Comparison of ENCODE assay signal across 18 cellular contexts in genomic region chr6:148438593-148438992, GRCh38.
"Had no signal": no experiment of that assay in that cellular context is flagged by ENCODE, and none has a peak within 500 bp of the region (broad histone marks: within the 10 kb centered on the region; RNA-seq: fewer than 3 reads in every experiment).

No MANE protein-coding gene starts in this region.

- H3K4me3 Mint-ChIP-seq: activated CD4-positive, alpha-beta T cell treated with anti-CD3 and anti-CD28 coated beads, Interleukin-2, amount 10 ng/mL, durations not matched to agents 24 days and 14 days; activated naive CD4-positive, alpha-beta T cell treated with anti-CD3 and anti-CD28 coated beads for 36 hours; activated T-helper 17 cell treated with anti-CD3 and anti-CD28 coated beads, Interleukin-2, amount 50 U/mL, for 72 hours; nephron; stimulated activated naive CD8-positive, alpha-beta T cell treated with anti-CD3 and anti-CD28 coated beads, Interleukin-15, Interleukin-2, amounts not matched to agents 100 ng/mL and 50 ng/mL, for 24 hours had no signal

- H3K9me3 Mint-ChIP-seq: activated CD4-positive, alpha-beta T cell treated with anti-CD3 and anti-CD28 coated beads, Interleukin-2, amount 10 ng/mL, durations not matched to agents 24 days and 14 days; activated naive CD4-positive, alpha-beta T cell treated with anti-CD3 and anti-CD28 coated beads for 36 hours; activated T-helper 17 cell treated with anti-CD3 and anti-CD28 coated beads, Interleukin-2, amount 50 U/mL, for 72 hours; nephron; stimulated activated naive CD8-positive, alpha-beta T cell treated with anti-CD3 and anti-CD28 coated beads, Interleukin-15, Interleukin-2, amounts not matched to agents 100 ng/mL and 50 ng/mL, for 24 hours had no signal

- H3K27ac Mint-ChIP-seq: activated CD4-positive, alpha-beta T cell treated with anti-CD3 and anti-CD28 coated beads, Interleukin-2, amount 10 ng/mL, durations not matched to agents 24 days and 14 days; activated naive CD4-positive, alpha-beta T cell treated with anti-CD3 and anti-CD28 coated beads for 36 hours; activated T-helper 17 cell treated with anti-CD3 and anti-CD28 coated beads, Interleukin-2, amount 50 U/mL, for 72 hours; nephron; stimulated activated naive CD8-positive, alpha-beta T cell treated with anti-CD3 and anti-CD28 coated beads, Interleukin-15, Interleukin-2, amounts not matched to agents 100 ng/mL and 50 ng/mL, for 24 hours had no signal

- ATAC-seq: activated T-helper 17 cell treated with anti-CD3 and anti-CD28 coated beads, Interleukin-2, amount 50 U/mL, for 72 hours; lower lobe of right lung; mucosa of descending colon had no signal

- H3K27ac ChIP-seq: lower lobe of right lung, sigmoid colon, testis, WERI-Rb-1 had no signal

- H3K36me3 ChIP-seq: lower lobe of right lung, sigmoid colon had no signal

- DNase-seq: activated CD4-positive, alpha-beta T cell treated with anti-CD3 and anti-CD28 coated beads, Interleukin-2, amount 10 ng/mL, durations not matched to agents 24 days and 14 days; activated naive CD4-positive, alpha-beta T cell treated with anti-CD3 and anti-CD28 coated beads for 36 hours; activated T-cell treated with anti-CD3 and anti-CD28 coated beads for 4 hours; central memory CD4-positive, alpha-beta T cell; cortex of kidney; effector CD8-positive, alpha-beta T cell; left cardiac atrium; lower lobe of right lung; mucosa of descending colon; sigmoid colon; stimulated activated CD4-positive, alpha-beta T cell treated with anti-CD3 and anti-CD28 coated beads, Interleukin-4, amount 100 ng/mL, for 1 hour; stimulated activated CD8-positive, alpha-beta memory T cell treated with anti-CD3 and anti-CD28 coated beads, Interleukin-4, amount 100 ng/mL, for 48 hours; T-helper 1 cell; testis; WERI-Rb-1 had no signal

- H3K4me1 Mint-ChIP-seq: activated T-helper 17 cell treated with anti-CD3 and anti-CD28 coated beads, Interleukin-2, amount 50 U/mL, for 72 hours had no signal

- H3K4me3 ChIP-seq: lower lobe of right lung, mucosa of descending colon, sigmoid colon, testis had no signal

- H3K9me3 ChIP-seq: lower lobe of right lung, mucosa of descending colon, sigmoid colon, testis had no signal

- H3K27me3 ChIP-seq: sigmoid colon, testis had no signal
